Comparison of ENCODE assay signal across 1 cellular context in genomic region chr10:77263700-77264099, GRCh38.
TF ChIP-seq lines count a peak whose summit lies in the region.

No MANE protein-coding gene starts in this region.

TF ChIP-seq in GM23338, 12 proteins besides CTCF, POLR2A, EP300 and RAD21 (continued from another document):
- TF ChIP-seq ZNF462 (CRISPR knock-in tag; IDR thresholded peaks at IDR 0.05) (no peak), ETS1 (IDR thresholded peaks at IDR 0.05) (no peak), CREB1 (CRISPR knock-in tag; IDR thresholded peaks at IDR 0.05; ENCODE audit: low read depth) (no peak), ZNF331 (CRISPR knock-in tag; IDR thresholded peaks at IDR 0.05; ENCODE audit: low read depth) (no peak), NANOG (IDR thresholded peaks at IDR 0.05; ENCODE audit: borderline replicate concordance) (no peak), REST (IDR thresholded peaks at IDR 0.05; ENCODE audit: unreplicated experiment) (no peak), POLR2AphosphoS5 (IDR thresholded peaks at IDR 0.05; ENCODE audit: low read depth) (no peak), STAT1 (IDR thresholded peaks at IDR 0.05; ENCODE audit: unreplicated experiment) (no peak), ZNF114 (CRISPR knock-in tag; IDR thresholded peaks at IDR 0.05) (no peak)
TF ChIP-seq in GM23338: peak in this region for 0.
